Comparison of ENCODE assay signal across 1 cellular context in genomic region chr2:121074322-121074932, GRCh38.
TF ChIP-seq lines count a peak whose summit lies in the region.

No MANE protein-coding gene starts in this region.

TF ChIP-seq in GM12878, 131 proteins besides CTCF, POLR2A, EP300 and RAD21 (continued from another document):
- TF ChIP-seq IKZF1 (conservative IDR thresholded peaks at IDR 0.05) = no peak
- no peak for TF ChIP-seq NFYA (IDR thresholded peaks at IDR 0.05; ENCODE audit: borderline replicate concordance, low read depth, low read length)
- no peak for TF ChIP-seq CBX5 (IDR thresholded peaks at IDR 0.05; ENCODE audit: low read depth)
- no peak for TF ChIP-seq CEBPB (IDR thresholded peaks at IDR 0.05; ENCODE audit: borderline replicate concordance in 1 of 2, low read depth in 2 of 2, low read length in 2 of 2)
- TF ChIP-seq BHLHE40 (IDR thresholded peaks at IDR 0.05; ENCODE audit: borderline replicate concordance in 1 of 2, low read depth in 2 of 2, low read length in 1 of 2) = no peak
- no peak for TF ChIP-seq SP1 (IDR thresholded peaks at IDR 0.05; ENCODE audit: low read depth, low read length)
- TF ChIP-seq NFXL1 (IDR thresholded peaks at IDR 0.05; ENCODE audit: borderline replicate concordance) = no peak
- no peak for TF ChIP-seq TAF1 (IDR thresholded peaks at IDR 0.05; ENCODE audit: borderline replicate concordance, low read depth, low read length)
